ENCODE assay signal across 1 cellular context in genomic region chr18:56028514-56028913, GRCh38.
TF ChIP-seq lines count a peak whose summit lies in the region.

No MANE protein-coding gene starts in this region.

TF ChIP-seq in liver, 16 proteins besides CTCF, POLR2A, EP300 and RAD21 (continued from another document):
- TF ChIP-seq MAX (IDR thresholded peaks at IDR 0.05): peak; percentile 50
- peak; percentile 52 for TF ChIP-seq SP1 (IDR thresholded peaks at IDR 0.05)
- peak; percentile 52 to 78 for TF ChIP-seq HNF4A (conservative IDR thresholded peaks at IDR 0.05)
- peak; percentile 72 for TF ChIP-seq YY1 (IDR thresholded peaks at IDR 0.05)
- peak; percentile 55 for TF ChIP-seq ATF3 (IDR thresholded peaks at IDR 0.05)
- TF ChIP-seq FOXA2 (IDR thresholded peaks at IDR 0.05): peak; percentile 42
- peak; percentile 34 for TF ChIP-seq FOXA1 (IDR thresholded peaks at IDR 0.05)
- TF ChIP-seq ZBTB33 (IDR thresholded peaks at IDR 0.05): peak; percentile 38
TF ChIP-seq in liver: peak in this region for 12.
